ENCODE assay signal across 20 cellular contexts in genomic region chr2:61736982-61737381, GRCh38.
DNase-seq lines count a peak whose midpoint lies in the region; ATAC-seq and TF ChIP-seq lines count a peak whose summit lies in the region.
"Had no signal": no experiment of that assay in that cellular context is flagged by ENCODE, and none has a peak within 500 bp of the region (broad histone marks: within the 10 kb centered on the region; RNA-seq: fewer than 3 reads in every experiment).

No MANE protein-coding gene starts in this region.

- no peaks in the 10 kb centered on the region for H3K36me3 Mint-ChIP-seq in GM23338 (ENCODE audit: low read depth)
- H3K36me3 Mint-ChIP-seq: CD8-positive, alpha-beta T cell had no signal

- no peak overlapping the region for H3K27ac ChIP-seq in GM23338 (ENCODE audit: low read depth)
- H3K27ac ChIP-seq: BLaER1, C4-2B had no signal

- H3K4me3 Mint-ChIP-seq in GM23338 = no peak overlapping the region
- H3K4me3 Mint-ChIP-seq: CD4-positive, alpha-beta T cell; CD8-positive, alpha-beta T cell had no signal

- DNase-seq in GM23338 (ENCODE audit: low spot score) (no peak), fibroblast of mammary gland (ENCODE audit: low read depth) (peak; percentile 17), glomerular visceral epithelial cell (ENCODE audit: extremely low spot score) (peak; percentile 2), renal cortical epithelial cell (ENCODE audit: low read depth) (peak; percentile 13), GM20000 (ENCODE audit: low spot score) (no peak), globus pallidus (ENCODE audit: low spot score) (no peak), DMS153 treated with DMSO at 0.1 percent for 48 hours (lab: John Stamatoyannopoulos, UW; ENCODE audit: unreplicated experiment) (no peak), NCI-H510A (lab: John Stamatoyannopoulos, UW) (no peak)
- DNase-seq: 8988T; ACHN; BE2C; CD4-positive, alpha-beta T cell; CD8-positive, alpha-beta T cell; COR-L47; DMS 273 treated with DMSO at 0.1 percent for 48 hours; DMS153; DMS79 treated with DMSO at 0.1 percent for 48 hours; GF-D8 had no signal

- TF ChIP-seq CTCF in GM23338 (conservative IDR thresholded peaks at IDR 0.05; ENCODE audit: low read depth in 2 of 2) (no peak), fibroblast of mammary gland (conservative IDR thresholded peaks at IDR 0.05; ENCODE audit: control insufficient read depth, insufficient read depth, low read depth, low read length) (no peak), GM20000 (IDR thresholded peaks at IDR 0.05; ENCODE audit: extremely low read depth, missing control alignments) (no peak)

- 0 out of 2 replicates have a peak overlapping the region, but pooled peaks have one; percentile 43 for H2AFZ ChIP-seq in GM23338

- H3K4me1 Mint-ChIP-seq in GM23338 = peaks cover 3% of the 10 kb centered on the region; the same call in 1 of the 3 replicates

- no peaks in the 10 kb centered on the region for H3F3A ChIP-seq in GM23338 (replicated peaks; ENCODE audit: low read depth)

- no peak for ATAC-seq in GM23338
- ATAC-seq: CD8-positive, alpha-beta T cell had no signal

- no peaks in the 10 kb centered on the region for H3K79me2 ChIP-seq in GM23338 (replicated peaks; ENCODE audit: insufficient read depth)

- no peaks in the 10 kb centered on the region for H4K20me1 ChIP-seq in GM23338 (replicated peaks; ENCODE audit: insufficient read depth)
- H4K20me1 ChIP-seq: BLaER1 had no signal

- no peaks in the 10 kb centered on the region for H3K4me1 ChIP-seq in GM23338 (ENCODE audit: insufficient read depth)
- H3K4me1 ChIP-seq: BE2C, BLaER1 had no signal

- H3K27me3 ChIP-seq in GM23338 (ENCODE audit: insufficient read depth) = no peaks in the 10 kb centered on the region
- H3K27me3 ChIP-seq: BE2C, BLaER1 had no signal

- H3K36me3 ChIP-seq in GM23338 (ENCODE audit: insufficient read depth) = no peaks in the 10 kb centered on the region
- H3K36me3 ChIP-seq: BE2C, BLaER1 had no signal

- no peaks in the 10 kb centered on the region for H3K9me3 Mint-ChIP-seq in GM23338
- H3K9me3 Mint-ChIP-seq: CD4-positive, alpha-beta T cell; CD8-positive, alpha-beta T cell had no signal

- H3K27me3 Mint-ChIP-seq in GM23338 (ENCODE audit: insufficient read depth, low read depth, poor library complexity) = no peaks in the 10 kb centered on the region
- H3K27me3 Mint-ChIP-seq: CD4-positive, alpha-beta T cell had no signal

- no peak overlapping the region for H3K27ac Mint-ChIP-seq in GM23338
- H3K27ac Mint-ChIP-seq: CD4-positive, alpha-beta T cell; CD8-positive, alpha-beta T cell had no signal

- H3K9me2 ChIP-seq in GM23338 (ENCODE audit: insufficient read depth) = no peaks in the 10 kb centered on the region

- no peak overlapping the region for H3K4me3 ChIP-seq in GM23338
- no peak overlapping the region for H3K4me3 ChIP-seq in fibroblast of mammary gland (ENCODE audit: control insufficient read depth, low read depth, low read length)
- H3K4me3 ChIP-seq: BLaER1 had no signal

- no peak overlapping the region for H3K4me2 ChIP-seq in GM23338
- H3K4me2 ChIP-seq: BLaER1 had no signal

TF ChIP-seq in GM23338, 12 proteins besides CTCF, POLR2A, EP300 and RAD21 (continues in another document):
- TF ChIP-seq NANOG (IDR thresholded peaks at IDR 0.05; ENCODE audit: borderline replicate concordance) = no peak
- TF ChIP-seq CREB1 (CRISPR knock-in tag; IDR thresholded peaks at IDR 0.05; ENCODE audit: low read depth) = no peak
- TF ChIP-seq, protein P1, sequence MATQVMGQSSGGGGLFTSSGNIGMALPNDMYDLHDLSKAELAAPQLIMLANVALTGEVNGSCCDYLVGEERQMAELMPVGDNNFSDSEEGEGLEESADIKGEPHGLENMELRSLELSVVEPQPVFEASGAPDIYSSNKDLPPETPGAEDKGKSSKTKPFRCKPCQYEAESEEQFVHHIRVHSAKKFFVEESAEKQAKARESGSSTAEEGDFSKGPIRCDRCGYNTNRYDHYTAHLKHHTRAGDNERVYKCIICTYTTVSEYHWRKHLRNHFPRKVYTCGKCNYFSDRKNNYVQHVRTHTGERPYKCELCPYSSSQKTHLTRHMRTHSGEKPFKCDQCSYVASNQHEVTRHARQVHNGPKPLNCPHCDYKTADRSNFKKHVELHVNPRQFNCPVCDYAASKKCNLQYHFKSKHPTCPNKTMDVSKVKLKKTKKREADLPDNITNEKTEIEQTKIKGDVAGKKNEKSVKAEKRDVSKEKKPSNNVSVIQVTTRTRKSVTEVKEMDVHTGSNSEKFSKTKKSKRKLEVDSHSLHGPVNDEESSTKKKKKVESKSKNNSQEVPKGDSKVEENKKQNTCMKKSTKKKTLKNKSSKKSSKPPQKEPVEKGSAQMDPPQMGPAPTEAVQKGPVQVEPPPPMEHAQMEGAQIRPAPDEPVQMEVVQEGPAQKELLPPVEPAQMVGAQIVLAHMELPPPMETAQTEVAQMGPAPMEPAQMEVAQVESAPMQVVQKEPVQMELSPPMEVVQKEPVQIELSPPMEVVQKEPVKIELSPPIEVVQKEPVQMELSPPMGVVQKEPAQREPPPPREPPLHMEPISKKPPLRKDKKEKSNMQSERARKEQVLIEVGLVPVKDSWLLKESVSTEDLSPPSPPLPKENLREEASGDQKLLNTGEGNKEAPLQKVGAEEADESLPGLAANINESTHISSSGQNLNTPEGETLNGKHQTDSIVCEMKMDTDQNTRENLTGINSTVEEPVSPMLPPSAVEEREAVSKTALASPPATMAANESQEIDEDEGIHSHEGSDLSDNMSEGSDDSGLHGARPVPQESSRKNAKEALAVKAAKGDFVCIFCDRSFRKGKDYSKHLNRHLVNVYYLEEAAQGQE (IDR thresholded peaks at IDR 0.05; ENCODE audit: unreplicated experiment) = no peak
- no peak for TF ChIP-seq EZH2 (IDR thresholded peaks at IDR 0.05; ENCODE audit: low read depth, unreplicated experiment)
- no peak for TF ChIP-seq JUNB (IDR thresholded peaks at IDR 0.05; ENCODE audit: unreplicated experiment)
- TF ChIP-seq EZH2phosphoT487 (IDR thresholded peaks at IDR 0.05; ENCODE audit: unreplicated experiment) = no peak
- TF ChIP-seq, protein P2, sequence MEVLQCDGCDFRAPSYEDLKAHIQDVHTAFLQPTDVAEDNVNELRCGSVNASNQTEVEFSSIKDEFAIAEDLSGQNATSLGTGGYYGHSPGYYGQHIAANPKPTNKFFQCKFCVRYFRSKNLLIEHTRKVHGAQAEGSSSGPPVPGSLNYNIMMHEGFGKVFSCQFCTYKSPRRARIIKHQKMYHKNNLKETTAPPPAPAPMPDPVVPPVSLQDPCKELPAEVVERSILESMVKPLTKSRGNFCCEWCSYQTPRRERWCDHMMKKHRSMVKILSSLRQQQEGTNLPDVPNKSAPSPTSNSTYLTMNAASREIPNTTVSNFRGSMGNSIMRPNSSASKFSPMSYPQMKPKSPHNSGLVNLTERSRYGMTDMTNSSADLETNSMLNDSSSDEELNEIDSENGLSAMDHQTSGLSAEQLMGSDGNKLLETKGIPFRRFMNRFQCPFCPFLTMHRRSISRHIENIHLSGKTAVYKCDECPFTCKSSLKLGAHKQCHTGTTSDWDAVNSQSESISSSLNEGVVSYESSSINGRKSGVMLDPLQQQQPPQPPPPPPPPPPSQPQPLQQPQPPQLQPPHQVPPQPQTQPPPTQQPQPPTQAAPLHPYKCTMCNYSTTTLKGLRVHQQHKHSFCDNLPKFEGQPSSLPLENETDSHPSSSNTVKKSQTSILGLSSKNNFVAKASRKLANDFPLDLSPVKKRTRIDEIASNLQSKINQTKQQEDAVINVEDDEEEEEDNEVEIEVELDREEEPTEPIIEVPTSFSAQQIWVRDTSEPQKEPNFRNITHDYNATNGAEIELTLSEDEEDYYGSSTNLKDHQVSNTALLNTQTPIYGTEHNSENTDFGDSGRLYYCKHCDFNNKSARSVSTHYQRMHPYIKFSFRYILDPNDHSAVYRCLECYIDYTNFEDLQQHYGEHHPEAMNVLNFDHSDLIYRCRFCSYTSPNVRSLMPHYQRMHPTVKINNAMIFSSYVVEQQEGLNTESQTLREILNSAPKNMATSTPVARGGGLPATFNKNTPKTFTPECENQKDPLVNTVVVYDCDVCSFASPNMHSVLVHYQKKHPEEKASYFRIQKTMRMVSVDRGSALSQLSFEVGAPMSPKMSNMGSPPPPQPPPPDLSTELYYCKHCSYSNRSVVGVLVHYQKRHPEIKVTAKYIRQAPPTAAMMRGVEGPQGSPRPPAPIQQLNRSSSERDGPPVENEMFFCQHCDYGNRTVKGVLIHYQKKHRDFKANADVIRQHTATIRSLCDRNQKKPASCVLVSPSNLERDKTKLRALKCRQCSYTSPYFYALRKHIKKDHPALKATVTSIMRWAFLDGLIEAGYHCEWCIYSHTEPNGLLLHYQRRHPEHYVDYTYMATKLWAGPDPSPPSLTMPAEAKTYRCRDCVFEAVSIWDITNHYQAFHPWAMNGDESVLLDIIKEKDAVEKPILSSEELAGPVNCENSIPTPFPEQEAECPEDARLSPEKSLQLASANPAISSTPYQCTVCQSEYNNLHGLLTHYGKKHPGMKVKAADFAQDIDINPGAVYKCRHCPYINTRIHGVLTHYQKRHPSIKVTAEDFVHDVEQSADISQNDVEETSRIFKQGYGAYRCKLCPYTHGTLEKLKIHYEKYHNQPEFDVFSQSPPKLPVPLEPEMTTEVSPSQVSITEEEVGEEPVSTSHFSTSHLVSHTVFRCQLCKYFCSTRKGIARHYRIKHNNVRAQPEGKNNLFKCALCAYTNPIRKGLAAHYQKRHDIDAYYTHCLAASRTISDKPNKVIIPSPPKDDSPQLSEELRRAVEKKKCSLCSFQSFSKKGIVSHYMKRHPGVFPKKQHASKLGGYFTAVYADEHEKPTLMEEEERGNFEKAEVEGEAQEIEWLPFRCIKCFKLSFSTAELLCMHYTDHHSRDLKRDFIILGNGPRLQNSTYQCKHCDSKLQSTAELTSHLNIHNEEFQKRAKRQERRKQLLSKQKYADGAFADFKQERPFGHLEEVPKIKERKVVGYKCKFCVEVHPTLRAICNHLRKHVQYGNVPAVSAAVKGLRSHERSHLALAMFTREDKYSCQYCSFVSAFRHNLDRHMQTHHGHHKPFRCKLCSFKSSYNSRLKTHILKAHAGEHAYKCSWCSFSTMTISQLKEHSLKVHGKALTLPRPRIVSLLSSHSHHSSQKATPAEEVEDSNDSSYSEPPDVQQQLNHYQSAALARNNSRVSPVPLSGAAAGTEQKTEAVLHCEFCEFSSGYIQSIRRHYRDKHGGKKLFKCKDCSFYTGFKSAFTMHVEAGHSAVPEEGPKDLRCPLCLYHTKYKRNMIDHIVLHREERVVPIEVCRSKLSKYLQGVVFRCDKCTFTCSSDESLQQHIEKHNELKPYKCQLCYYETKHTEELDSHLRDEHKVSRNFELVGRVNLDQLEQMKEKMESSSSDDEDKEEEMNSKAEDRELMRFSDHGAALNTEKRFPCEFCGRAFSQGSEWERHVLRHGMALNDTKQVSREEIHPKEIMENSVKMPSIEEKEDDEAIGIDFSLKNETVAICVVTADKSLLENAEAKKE (CRISPR knock-in tag; IDR thresholded peaks at IDR 0.05) = no peak
- TF ChIP-seq POLR2AphosphoS5 (IDR thresholded peaks at IDR 0.05; ENCODE audit: low read depth) = no peak

Comparison
In these comparisons a context has a peak if more than half of its experiments do, and no peak if none do; other contexts are left out.
1. DNase-seq: peak in fibroblast of mammary gland (single experiment), glomerular visceral epithelial cell (single experiment) and renal cortical epithelial cell (single experiment); none in GM23338 (single experiment), GM20000 (single experiment), globus pallidus (single experiment), DMS153 treated with DMSO at 0.1 percent for 48 hours (single experiment) and NCI-H510A (single experiment).